ENCODE assay signal across 24 cellular contexts in genomic region chr5:143207058-143207457, GRCh38.
A peak's percentile ranks its signal among the peaks of the same experiment; 100 is the strongest.
DNase-seq lines count a peak whose midpoint lies in the region; ATAC-seq and TF ChIP-seq lines count a peak whose summit lies in the region.
"Had no signal": no experiment of that assay in that cellular context is flagged by ENCODE, and none has a peak within 500 bp of the region (broad histone marks: within the 10 kb centered on the region; RNA-seq: fewer than 3 reads in every experiment).

No MANE protein-coding gene starts in this region.

- peak overlapping the region; percentile 79 for H3K27ac Mint-ChIP-seq in activated CD8-positive, alpha-beta T cell treated with anti-CD3 and anti-CD28 coated beads for 36 hours
- no peak overlapping the region for H3K27ac Mint-ChIP-seq in activated CD8-positive, alpha-beta T cell treated with anti-CD3 and anti-CD28 coated beads, Interleukin-2, amount 10 ng/mL, durations not matched to agents 7 days and 5 days
- H3K27ac Mint-ChIP-seq in endothelial cell (ENCODE audit: unreplicated experiment) = no peak overlapping the region
- peak overlapping the region; percentile 76 for H3K27ac Mint-ChIP-seq in stimulated activated naive B cell treated with anti-CD40 and anti-IgM and Interleukin-4, amounts not matched to agents 10 μg/mL and 1 μg/mL and 100 μg/mL, for 72 hours

- H3K4me3 Mint-ChIP-seq in activated CD8-positive, alpha-beta T cell treated with anti-CD3 and anti-CD28 coated beads for 36 hours = no peak overlapping the region
- H3K4me3 Mint-ChIP-seq in activated CD8-positive, alpha-beta T cell treated with anti-CD3 and anti-CD28 coated beads, Interleukin-2, amount 10 ng/mL, durations not matched to agents 7 days and 5 days = no peak overlapping the region
- peak overlapping the region; percentile 9 for H3K4me3 Mint-ChIP-seq in endothelial cell (ENCODE audit: unreplicated experiment)
- H3K4me3 Mint-ChIP-seq in stimulated activated naive B cell treated with anti-CD40 and anti-IgM and Interleukin-4, amounts not matched to agents 10 μg/mL and 1 μg/mL and 100 μg/mL, for 72 hours = no peak overlapping the region
- H3K4me3 Mint-ChIP-seq: naive thymus-derived CD4-positive, alpha-beta T cell had no signal

- peaks cover 22% of the 10 kb centered on the region for H3K4me1 Mint-ChIP-seq in activated CD8-positive, alpha-beta T cell treated with anti-CD3 and anti-CD28 coated beads for 36 hours (ENCODE audit: low read depth)
- peaks cover 7% of the 10 kb centered on the region for H3K4me1 Mint-ChIP-seq in activated CD8-positive, alpha-beta T cell treated with anti-CD3 and anti-CD28 coated beads, Interleukin-2, amount 10 ng/mL, durations not matched to agents 7 days and 5 days (ENCODE audit: low read depth)
- peaks cover 7% of the 10 kb centered on the region for H3K4me1 Mint-ChIP-seq in endothelial cell (ENCODE audit: unreplicated experiment)
- peaks cover 9 to 11% of the 10 kb centered on the region in 2 donors for H3K4me1 Mint-ChIP-seq in stimulated activated naive B cell treated with anti-CD40 and anti-IgM and Interleukin-4, amounts not matched to agents 10 μg/mL and 1 μg/mL and 100 μg/mL, for 72 hours

- no peaks in the 10 kb centered on the region for H3K27me3 Mint-ChIP-seq in activated CD8-positive, alpha-beta T cell treated with anti-CD3 and anti-CD28 coated beads for 36 hours
- no peaks in the 10 kb centered on the region for H3K27me3 Mint-ChIP-seq in activated CD8-positive, alpha-beta T cell treated with anti-CD3 and anti-CD28 coated beads, Interleukin-2, amount 10 ng/mL, durations not matched to agents 7 days and 5 days (ENCODE audit: low read depth)
- peaks cover under 1% of the 10 kb centered on the region for H3K27me3 Mint-ChIP-seq in endothelial cell (ENCODE audit: unreplicated experiment)
- no peaks in the 10 kb centered on the region for H3K27me3 Mint-ChIP-seq in stimulated activated naive B cell treated with anti-CD40 and anti-IgM and Interleukin-4, amounts not matched to agents 10 μg/mL and 1 μg/mL and 100 μg/mL, for 72 hours
- H3K27me3 Mint-ChIP-seq: naive thymus-derived CD4-positive, alpha-beta T cell had no signal

- H3K9me3 Mint-ChIP-seq in activated CD8-positive, alpha-beta T cell treated with anti-CD3 and anti-CD28 coated beads for 36 hours = no peaks in the 10 kb centered on the region
- no peaks in the 10 kb centered on the region for H3K9me3 Mint-ChIP-seq in activated CD8-positive, alpha-beta T cell treated with anti-CD3 and anti-CD28 coated beads, Interleukin-2, amount 10 ng/mL, durations not matched to agents 7 days and 5 days (ENCODE audit: insufficient read depth)
- no peaks in the 10 kb centered on the region for H3K9me3 Mint-ChIP-seq in endothelial cell (ENCODE audit: unreplicated experiment)
- peaks cover 4 to 6% of the 10 kb centered on the region in 2 donors for H3K9me3 Mint-ChIP-seq in stimulated activated naive B cell treated with anti-CD40 and anti-IgM and Interleukin-4, amounts not matched to agents 10 μg/mL and 1 μg/mL and 100 μg/mL, for 72 hours

- no peak for ATAC-seq in activated CD8-positive, alpha-beta T cell treated with anti-CD3 and anti-CD28 coated beads for 36 hours
- no peak for ATAC-seq in activated CD8-positive, alpha-beta T cell treated with anti-CD3 and anti-CD28 coated beads, Interleukin-2, amount 10 ng/mL, durations not matched to agents 7 days and 5 days
- ATAC-seq in HG03442 (IDR thresholded peaks at IDR 0.05; ENCODE audit: unreplicated experiment) (peak; percentile 10), HG02759 (IDR thresholded peaks at IDR 0.05; ENCODE audit: unreplicated experiment) (no peak)
- ATAC-seq in stimulated activated naive B cell treated with anti-CD40 and anti-IgM and Interleukin-4, amounts not matched to agents 10 μg/mL and 1 μg/mL and 100 μg/mL, for 72 hours (replicated peaks) = no peak
- ATAC-seq: naive thymus-derived CD4-positive, alpha-beta T cell; Panc1 had no signal

- DNase-seq in activated CD8-positive, alpha-beta T cell treated with anti-CD3 and anti-CD28 coated beads for 36 hours = no peak
- no peak for DNase-seq in activated CD8-positive, alpha-beta T cell treated with anti-CD3 and anti-CD28 coated beads, Interleukin-2, amount 10 ng/mL, durations not matched to agents 7 days and 5 days
- no peak for DNase-seq in endothelial cell (ENCODE audit: low spot score)
- no peak for DNase-seq in stimulated activated naive B cell treated with anti-CD40 and anti-IgM and Interleukin-4, amounts not matched to agents 10 μg/mL and 1 μg/mL and 100 μg/mL, for 72 hours
- DNase-seq in NCI-H524 (lab: John Stamatoyannopoulos, UW) = no peak
- DNase-seq in stimulated activated CD4-positive, alpha-beta T cell treated with anti-CD3 and anti-CD28 coated beads, Interleukin-1b, Interleukin-23, amount 100 ng/mL, for 48 hours = no peak
- DNase-seq: activated CD4-positive, alpha-beta T cell treated with anti-CD3 and anti-CD28 coated beads for 1 hour; activated T-cell treated with anti-CD3 and anti-CD28 coated beads, Interleukin-2, amount 50 U/mL, for 1 hour; Calu3; cortex of kidney; DND-41; effector memory CD4-positive, alpha-beta T cell; GF-D8; H7; naive thymus-derived CD4-positive, alpha-beta T cell; NCI-H1417 treated with DMSO at 0.1 percent for 48 hours; NCI-H2081; NCI-H69; SHP77 treated with DMSO at 0.1 percent for 48 hours; stimulated activated CD4-positive, alpha-beta T cell treated with anti-CD3 and anti-CD28 coated beads, Interleukin-4, amount 100 ng/mL, for 24 hours; T-helper 2 cell had no signal

- POLR2A ChIA-PET in activated CD8-positive, alpha-beta T cell treated with anti-CD3 and anti-CD28 coated beads for 36 hours (lab: Charles Lee) = interaction anchor here (1.0 to 2.2 kb wide), 2 partner anchors 12 to 16 kb away, joined by 3 to 6 read pairs; no protein-coding TSS in a partner anchor
- POLR2A ChIA-PET in activated CD8-positive, alpha-beta T cell treated with anti-CD3 and anti-CD28 coated beads, Interleukin-2, amount 10 ng/mL, durations not matched to agents 7 days and 5 days (lab: Charles Lee) = no interaction called here

- no peak for TF ChIP-seq CTCF in activated CD8-positive, alpha-beta T cell treated with anti-CD3 and anti-CD28 coated beads for 36 hours (IDR thresholded peaks at IDR 0.05)
- TF ChIP-seq CTCF in endothelial cell (IDR thresholded peaks at IDR 0.05; ENCODE audit: unreplicated experiment) = no peak

- peaks cover 7% of the 10 kb centered on the region for H3K36me3 Mint-ChIP-seq in activated CD8-positive, alpha-beta T cell treated with anti-CD3 and anti-CD28 coated beads for 36 hours (ENCODE audit: low read depth)
- H3K36me3 Mint-ChIP-seq in activated CD8-positive, alpha-beta T cell treated with anti-CD3 and anti-CD28 coated beads, Interleukin-2, amount 10 ng/mL, durations not matched to agents 7 days and 5 days (ENCODE audit: low read depth) = peaks cover 13% of the 10 kb centered on the region
- H3K36me3 Mint-ChIP-seq in endothelial cell (ENCODE audit: low read depth, unreplicated experiment) = peaks cover 16% of the 10 kb centered on the region
- H3K36me3 Mint-ChIP-seq in stimulated activated naive B cell treated with anti-CD40 and anti-IgM and Interleukin-4, amounts not matched to agents 10 μg/mL and 1 μg/mL and 100 μg/mL, for 72 hours = peaks cover 3 to 17% of the 10 kb centered on the region in 2 donors

- CTCF ChIA-PET in activated CD8-positive, alpha-beta T cell treated with anti-CD3 and anti-CD28 coated beads for 36 hours (lab: Charles Lee) = interaction anchor here (1.1 kb wide), 2 partner anchors 13 to 196 kb away, joined by 3 read pairs; partner anchors contain the start of gene NR3C1
- CTCF ChIA-PET in activated CD8-positive, alpha-beta T cell treated with anti-CD3 and anti-CD28 coated beads, Interleukin-2, amount 10 ng/mL, durations not matched to agents 7 days and 5 days (lab: Charles Lee) = interaction anchor here (1.2 kb wide), 1 partner anchor 19 kb away, joined by 3 read pairs; no protein-coding TSS in a partner anchor

- intact Hi-C loops in activated CD8-positive, alpha-beta T cell treated with anti-CD3 and anti-CD28 coated beads for 36 hours (cut with micrococcal nuclease) = no loop called here

Comparison
In these comparisons a context has a peak if more than half of its experiments do, and no peak if none do; other contexts are left out.
1. H3K27ac Mint-ChIP-seq: peak in activated CD8-positive, alpha-beta T cell treated with anti-CD3 and anti-CD28 coated beads for 36 hours (single experiment) and stimulated activated naive B cell treated with anti-CD40 and anti-IgM and Interleukin-4, amounts not matched to agents 10 μg/mL and 1 μg/mL and 100 μg/mL, for 72 hours (single experiment); none in activated CD8-positive, alpha-beta T cell treated with anti-CD3 and anti-CD28 coated beads, Interleukin-2, amount 10 ng/mL, durations not matched to agents 7 days and 5 days (single experiment) and endothelial cell (single experiment).